8 cellular contexts compared by ENCODE assay signal in the genomic region with DNA sequence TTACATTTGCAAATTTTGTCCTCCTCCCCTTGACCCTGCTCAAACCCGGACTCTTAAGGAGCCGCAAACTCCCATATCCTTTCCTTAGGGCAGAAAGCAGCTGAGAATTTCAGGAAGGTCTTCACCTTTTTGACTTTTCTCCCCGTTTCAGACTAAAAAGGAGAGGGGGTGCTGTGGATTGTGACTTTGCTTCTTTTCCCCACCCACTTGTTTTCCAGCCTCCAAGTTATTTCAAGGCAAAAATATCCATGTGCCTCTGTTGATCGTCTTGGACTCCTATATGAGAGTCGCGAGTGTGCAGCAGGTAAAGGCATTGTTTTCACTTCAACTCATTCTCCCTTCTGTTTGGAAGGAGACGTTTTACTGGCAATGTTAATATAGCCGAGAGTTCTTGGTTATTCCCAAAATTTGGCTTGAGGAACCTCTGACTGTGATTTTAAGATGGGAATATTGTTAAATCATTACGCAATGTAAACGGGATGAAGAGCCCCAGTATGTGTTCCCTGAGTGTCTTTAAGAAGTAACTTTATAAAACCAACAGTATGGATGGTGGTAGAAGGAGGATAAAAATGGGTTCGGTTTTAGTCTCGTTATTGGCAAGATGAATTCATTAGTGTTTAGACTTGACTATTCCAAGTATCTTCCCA. TPM values are rescaled to one million over a fixed set of nuclear protein-coding genes. Genes with fewer than 3 reads are reported as not detected.
DNase-seq lines count a peak whose midpoint lies in the region; ATAC-seq and TF ChIP-seq lines count a peak whose summit lies in the region.

No MANE protein-coding gene starts in this region.

- H3K4me1 Mint-ChIP-seq in stimulated activated naive CD8-positive, alpha-beta T cell treated with anti-CD3 and anti-CD28 coated beads, Interleukin-15, amount 100 ng/mL, for 72 hours = peaks cover 6% of the 10 kb centered on the region
- H3K4me1 Mint-ChIP-seq in activated naive CD4-positive, alpha-beta T cell treated with anti-CD3 and anti-CD28 coated beads for 36 hours (ENCODE audit: low read depth) = peaks cover 11% of the 10 kb centered on the region

- CTCF ChIA-PET in activated naive CD4-positive, alpha-beta T cell treated with anti-CD3 and anti-CD28 coated beads for 36 hours (lab: Charles Lee) = no interaction called here

- in situ Hi-C loops in astrocyte of the cerebellum (cut with HindIII; ENCODE audit: low sequenced_read_pairs) = no loop called here

- H3K27me3 Mint-ChIP-seq in stimulated activated naive CD8-positive, alpha-beta T cell treated with anti-CD3 and anti-CD28 coated beads, Interleukin-15, amount 100 ng/mL, for 72 hours = peaks cover 58% of the 10 kb centered on the region
- H3K27me3 Mint-ChIP-seq in activated naive CD4-positive, alpha-beta T cell treated with anti-CD3 and anti-CD28 coated beads for 36 hours (ENCODE audit: low read depth) = peaks cover 49% of the 10 kb centered on the region

- no peak for ATAC-seq in stimulated activated naive CD8-positive, alpha-beta T cell treated with anti-CD3 and anti-CD28 coated beads, Interleukin-15, amount 100 ng/mL, for 72 hours
- no peak for ATAC-seq in GM19452 (IDR thresholded peaks at IDR 0.05; ENCODE audit: unreplicated experiment)

- intact Hi-C loops in activated naive CD4-positive, alpha-beta T cell treated with anti-CD3 and anti-CD28 coated beads for 36 hours (cut with micrococcal nuclease) = no loop called here

- TF ChIP-seq CTCF in HFF-Myc (IDR thresholded peaks at IDR 0.05; ENCODE audit: low read depth, low read length, missing control alignments) (no peak), astrocyte of the cerebellum (IDR thresholded peaks at IDR 0.05; ENCODE audit: low read depth, low read length, missing control alignments) (no peak)

- peak overlapping the region in 1 of 2 donors; percentile 62 for H3K27ac Mint-ChIP-seq in stimulated activated naive CD8-positive, alpha-beta T cell treated with anti-CD3 and anti-CD28 coated beads, Interleukin-15, amount 100 ng/mL, for 72 hours
- H3K27ac Mint-ChIP-seq in activated naive CD4-positive, alpha-beta T cell treated with anti-CD3 and anti-CD28 coated beads for 36 hours = no peak overlapping the region

- DNase-seq in HFF-Myc (ENCODE audit: extremely low read depth, low read depth) (no peak), astrocyte of the cerebellum (ENCODE audit: low read depth) (no peak), iPS-NIHi7 (ENCODE audit: extremely low spot score) (peak; percentile 12), cerebellar nuclear complex (lab: John Stamatoyannopoulos, UW) (no peak), NCI-H146 (lab: John Stamatoyannopoulos, UW) (no peak)
- DNase-seq in stimulated activated naive CD8-positive, alpha-beta T cell treated with anti-CD3 and anti-CD28 coated beads, Interleukin-15, amount 100 ng/mL, for 72 hours = no peak
- DNase-seq in activated naive CD4-positive, alpha-beta T cell treated with anti-CD3 and anti-CD28 coated beads for 36 hours = no peak

- peak overlapping the region; percentile 34 to 49 for H3K4me3 Mint-ChIP-seq in stimulated activated naive CD8-positive, alpha-beta T cell treated with anti-CD3 and anti-CD28 coated beads, Interleukin-15, amount 100 ng/mL, for 72 hours
- H3K4me3 Mint-ChIP-seq in activated naive CD4-positive, alpha-beta T cell treated with anti-CD3 and anti-CD28 coated beads for 36 hours = no peak overlapping the region

- no peaks in the 10 kb centered on the region for H3K9me3 Mint-ChIP-seq in stimulated activated naive CD8-positive, alpha-beta T cell treated with anti-CD3 and anti-CD28 coated beads, Interleukin-15, amount 100 ng/mL, for 72 hours
- no peaks in the 10 kb centered on the region for H3K9me3 Mint-ChIP-seq in activated naive CD4-positive, alpha-beta T cell treated with anti-CD3 and anti-CD28 coated beads for 36 hours

- H3K36me3 Mint-ChIP-seq in activated naive CD4-positive, alpha-beta T cell treated with anti-CD3 and anti-CD28 coated beads for 36 hours (ENCODE audit: low read depth) = no peaks in the 10 kb centered on the region

- H3K4me3 ChIP-seq in HFF-Myc (replicated peaks; ENCODE audit: low read depth, low read length) (peak overlapping the region; percentile 49), astrocyte of the cerebellum (ENCODE audit: low read depth, low read length) (peak overlapping the region; percentile 60)

RNA-seq across cellular contexts. Expression of a gene that starts 0.7 kb away (rescaled TPM):
- not detected for total RNA-seq in activated naive CD4-positive, alpha-beta T cell treated with anti-CD3 and anti-CD28 coated beads for 36 hours
